ENCODE assay signal across 28 cellular contexts in the genomic region with DNA sequence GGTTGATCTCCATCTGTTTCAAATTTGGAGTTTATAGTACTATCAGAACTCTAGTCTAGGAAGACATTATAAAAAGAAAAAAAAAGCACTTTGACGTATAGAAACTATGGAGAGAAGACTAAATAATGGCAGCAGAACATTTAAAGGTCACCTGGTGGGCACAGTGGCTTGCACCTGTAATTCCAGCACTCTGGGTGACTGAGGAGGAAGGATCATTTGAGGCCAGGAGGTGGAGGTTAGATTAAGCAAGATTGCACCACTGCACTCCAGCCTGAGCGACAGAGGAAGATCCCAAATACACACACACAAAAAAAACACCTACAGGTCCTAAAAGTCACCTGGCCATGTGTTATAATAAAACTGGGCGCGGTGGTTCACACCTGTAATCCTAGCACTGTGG. TPM values are rescaled to one million over a fixed set of nuclear protein-coding genes. Genes with fewer than 3 reads are reported as not detected.
DNase-seq lines count a peak whose midpoint lies in the region; ATAC-seq and TF ChIP-seq lines count a peak whose summit lies in the region.
"Had no signal": no experiment of that assay in that cellular context is flagged by ENCODE, and none has a peak within 500 bp of the region (broad histone marks: within the 10 kb centered on the region; RNA-seq: fewer than 3 reads in every experiment).

No MANE protein-coding gene starts in this region.

- H3K27ac ChIP-seq in endodermal cell (ENCODE audit: low read depth, low read length): no peak overlapping the region
- H3K27ac ChIP-seq: BLaER1 treated with 17β-estradiol and CSF1 and Interleukin-3, amounts not matched to agents 10 nM and 100 nM; breast epithelium; gastroesophageal sphincter had no signal

- H3K9me3 Mint-ChIP-seq in activated naive CD4-positive, alpha-beta T cell treated with anti-CD3 and anti-CD28 coated beads for 36 hours: no peaks in the 10 kb centered on the region
- H3K9me3 Mint-ChIP-seq in endodermal cell: no peaks in the 10 kb centered on the region
- no peaks in the 10 kb centered on the region for H3K9me3 Mint-ChIP-seq in stimulated activated memory B cell treated with anti-CD40 and anti-IgM and Interleukin-4, amounts not matched to agents 10 μg/mL and 1 μg/mL and 100 μg/mL, for 72 hours

- DNase-seq in activated naive CD4-positive, alpha-beta T cell treated with anti-CD3 and anti-CD28 coated beads for 36 hours: no peak
- DNase-seq in activated naive CD4-positive, alpha-beta T cell treated with anti-CD3 and anti-CD28 coated beads, Interleukin-2, amount 50 U/mL, for 16 hours: no peak
- DNase-seq in T-helper 17 cell: no peak
- DNase-seq in endodermal cell: peak; percentile 13
- DNase-seq in stimulated activated CD4-positive, alpha-beta T cell treated with anti-CD3 and anti-CD28 coated beads, Interleukin-15, amount 100 ng/mL, for 24 hours: no peak
- DNase-seq in ureter (ENCODE audit: low spot score): no peak
- DNase-seq: activated CD4-positive, alpha-beta T cell treated with anti-CD3 and anti-CD28 coated beads, Interleukin-2, amount 50 U/mL, for 4 hours; DND-41; GF-D8; HCEC 1CT; kidney glomerular epithelial cell; NCI-H1930; NCI-H2171 treated with DMSO at 0.1 percent for 48 hours; NCI-H510A; right cardiac atrium; SIG-M5; stimulated activated CD4-positive, alpha-beta T cell treated with anti-CD3 and anti-CD28 coated beads, Interleukin-2, amount 100 ng/mL, for 24 hours; stimulated activated CD8-positive, alpha-beta memory T cell treated with anti-CD3 and anti-CD28 coated beads, Interleukin-4, amount 100 ng/mL, for 48 hours; SW 1271; thyroid gland had no signal

- H3K27ac Mint-ChIP-seq in activated naive CD4-positive, alpha-beta T cell treated with anti-CD3 and anti-CD28 coated beads for 36 hours: peak overlapping the region; percentile 53
- H3K27ac Mint-ChIP-seq in T-helper 17 cell (no peak overlapping the region), endodermal cell (no peak overlapping the region)
- no peak overlapping the region for H3K27ac Mint-ChIP-seq in stimulated activated memory B cell treated with anti-CD40 and anti-IgM and Interleukin-4, amounts not matched to agents 10 μg/mL and 1 μg/mL and 100 μg/mL, for 72 hours

- no peaks in the 10 kb centered on the region for H3K9me3 ChIP-seq in T-helper 17 cell (ENCODE audit: control insufficient read depth, low read length, poor library complexity, severe bottlenecking)
- no peaks in the 10 kb centered on the region for H3K9me3 ChIP-seq in endodermal cell (ENCODE audit: control insufficient read depth, low read length)
- H3K9me3 ChIP-seq: BLaER1 treated with 17β-estradiol and CSF1 and Interleukin-3, amounts not matched to agents 10 nM and 100 nM; breast epithelium; gastroesophageal sphincter; thyroid gland had no signal

- no peaks in the 10 kb centered on the region for H3K27me3 ChIP-seq in endodermal cell (ENCODE audit: control insufficient read depth, insufficient read depth, low read length, poor library complexity, severe bottlenecking)
- H3K27me3 ChIP-seq: BLaER1 treated with 17β-estradiol and CSF1 and Interleukin-3, amounts not matched to agents 10 nM and 100 nM; breast epithelium; gastroesophageal sphincter; hepatocyte; thyroid gland had no signal

- peaks cover 49% of the 10 kb centered on the region for H3K4me1 Mint-ChIP-seq in activated naive CD4-positive, alpha-beta T cell treated with anti-CD3 and anti-CD28 coated beads for 36 hours (ENCODE audit: low read depth)
- H3K4me1 Mint-ChIP-seq in T-helper 17 cell (peaks cover 38% of the 10 kb centered on the region), endodermal cell (no peaks in the 10 kb centered on the region)
- peaks cover 60% of the 10 kb centered on the region for H3K4me1 Mint-ChIP-seq in stimulated activated memory B cell treated with anti-CD40 and anti-IgM and Interleukin-4, amounts not matched to agents 10 μg/mL and 1 μg/mL and 100 μg/mL, for 72 hours
- H3K4me1 Mint-ChIP-seq: neural crest cell had no signal

- no peak overlapping the region for H3K4me3 ChIP-seq in endodermal cell (ENCODE audit: low read length)
- H3K4me3 ChIP-seq: BLaER1 treated with 17β-estradiol and CSF1 and Interleukin-3, amounts not matched to agents 10 nM and 100 nM; breast epithelium; gastroesophageal sphincter; hepatocyte; lung; smooth muscle cell; thyroid gland had no signal

- ATAC-seq in T-helper 17 cell: peak; percentile 10
- no peak for ATAC-seq in stimulated activated memory B cell treated with anti-CD40 and anti-IgM and Interleukin-4, amounts not matched to agents 10 μg/mL and 1 μg/mL and 100 μg/mL, for 72 hours
- ATAC-seq: gastroesophageal sphincter had no signal

- 93 to 99% methylated on average over 4 of the region's 4 CpGs for WGBS in endodermal cell (ENCODE audit: insufficient coverage in 1 of 2, insufficient read length in 1 of 2), 2 experiments

- H3K36me3 Mint-ChIP-seq in activated naive CD4-positive, alpha-beta T cell treated with anti-CD3 and anti-CD28 coated beads for 36 hours (ENCODE audit: low read depth): peaks cover 26% of the 10 kb centered on the region
- H3K36me3 Mint-ChIP-seq in T-helper 17 cell (ENCODE audit: low read depth): peaks cover 2% of the 10 kb centered on the region
- peaks cover 60% of the 10 kb centered on the region for H3K36me3 Mint-ChIP-seq in endodermal cell (ENCODE audit: low read depth)
- peaks cover 47% of the 10 kb centered on the region for H3K36me3 Mint-ChIP-seq in stimulated activated memory B cell treated with anti-CD40 and anti-IgM and Interleukin-4, amounts not matched to agents 10 μg/mL and 1 μg/mL and 100 μg/mL, for 72 hours

- H3K36me3 ChIP-seq in endodermal cell (ENCODE audit: control insufficient read depth, insufficient read depth, low read length): peaks cover 33% of the 10 kb centered on the region
- H3K36me3 ChIP-seq: breast epithelium had no signal

- TF ChIP-seq CTCF in endodermal cell (conservative IDR thresholded peaks at IDR 0.05): no peak

- CTCF ChIA-PET in activated naive CD4-positive, alpha-beta T cell treated with anti-CD3 and anti-CD28 coated beads for 36 hours (lab: Charles Lee): interaction anchor here (0.9 to 1.5 kb wide), 2 partner anchors 16 to 30 kb away, joined by 3 to 6 read pairs; no protein-coding TSS in a partner anchor

- no peaks in the 10 kb centered on the region for H3K27me3 Mint-ChIP-seq in activated naive CD4-positive, alpha-beta T cell treated with anti-CD3 and anti-CD28 coated beads for 36 hours (ENCODE audit: low read depth)
- H3K27me3 Mint-ChIP-seq in T-helper 17 cell (no peaks in the 10 kb centered on the region), endodermal cell (ENCODE audit: insufficient read depth) (no peaks in the 10 kb centered on the region)
- no peaks in the 10 kb centered on the region for H3K27me3 Mint-ChIP-seq in stimulated activated memory B cell treated with anti-CD40 and anti-IgM and Interleukin-4, amounts not matched to agents 10 μg/mL and 1 μg/mL and 100 μg/mL, for 72 hours

- H3K4me1 ChIP-seq in endodermal cell (ENCODE audit: control insufficient read depth, insufficient read depth, low read length): no peaks in the 10 kb centered on the region
- H3K4me1 ChIP-seq: breast epithelium had no signal

- no peak overlapping the region for H3K4me3 Mint-ChIP-seq in activated naive CD4-positive, alpha-beta T cell treated with anti-CD3 and anti-CD28 coated beads for 36 hours
- H3K4me3 Mint-ChIP-seq in T-helper 17 cell (no peak overlapping the region), endodermal cell (no peak overlapping the region)
- no peak overlapping the region for H3K4me3 Mint-ChIP-seq in stimulated activated memory B cell treated with anti-CD40 and anti-IgM and Interleukin-4, amounts not matched to agents 10 μg/mL and 1 μg/mL and 100 μg/mL, for 72 hours
- H3K4me3 Mint-ChIP-seq: neural crest cell had no signal

- intact Hi-C loops in activated naive CD4-positive, alpha-beta T cell treated with anti-CD3 and anti-CD28 coated beads for 36 hours (cut with micrococcal nuclease): no loop called here

- no peak overlapping the region for H3K9ac ChIP-seq in endodermal cell (ENCODE audit: extremely low read depth, low read length, poor library complexity, severe bottlenecking)
- H3K9ac ChIP-seq: BLaER1 treated with 17β-estradiol and CSF1 and Interleukin-3, amounts not matched to agents 10 nM and 100 nM had no signal

RNA-seq across cellular contexts. Expression of a gene that starts 13.8 kb away (rescaled TPM):
- 10 to 100 TPM; 83.6 to 84.7 TPM for total RNA-seq in activated naive CD4-positive, alpha-beta T cell treated with anti-CD3 and anti-CD28 coated beads for 36 hours
- total RNA-seq in T-helper 17 cell (100 to 1,000 TPM; 166 to 169 TPM), endodermal cell (100 to 1,000 TPM; 119 to 123 TPM), ureter (93.6 TPM)
- 56.8 TPM for polyA plus RNA-seq in endodermal cell (2013, experiment 1 of 2)
- 56.4 TPM for polyA plus RNA-seq in endodermal cell (2013, experiment 2 of 2)
